10 cellular contexts compared by ENCODE assay signal in the genomic region with DNA sequence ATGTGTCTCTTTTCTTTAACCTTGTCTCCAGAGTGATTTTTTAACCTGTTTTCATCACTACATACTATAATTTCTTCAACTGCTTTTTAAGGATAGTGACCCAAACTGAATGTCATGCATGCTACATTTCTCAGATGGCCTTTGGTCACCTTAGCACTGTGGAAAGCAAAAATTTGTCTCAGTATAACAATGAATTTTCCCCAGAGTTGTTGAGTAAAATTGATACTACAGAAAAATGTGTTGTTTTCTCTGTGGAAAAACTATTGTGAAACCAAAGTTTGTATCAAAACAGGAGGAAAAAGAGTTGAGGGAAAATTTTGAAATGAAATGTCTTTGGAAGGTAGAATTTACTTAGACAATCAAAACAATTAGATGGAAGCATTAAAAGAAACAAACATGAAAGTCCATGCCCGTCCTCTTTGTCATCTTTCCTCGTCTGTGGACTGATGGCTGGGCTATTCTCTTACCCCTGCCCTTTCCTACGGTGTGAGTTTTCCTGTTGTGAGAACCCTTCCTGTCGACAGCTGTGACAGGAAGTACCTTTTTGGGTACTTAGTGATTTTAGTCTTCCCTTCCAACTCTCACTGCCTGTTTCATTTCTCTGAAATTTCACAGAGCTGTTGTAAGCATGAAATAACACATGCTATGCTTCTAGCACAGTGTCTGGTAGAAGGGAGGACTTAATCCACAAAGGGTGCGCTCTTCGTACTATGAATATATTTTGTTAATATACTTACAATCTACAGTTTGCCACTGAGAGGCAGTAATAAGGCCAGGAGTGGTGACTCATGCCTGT. TPM values are rescaled to one million over a fixed set of nuclear protein-coding genes. Genes with fewer than 3 reads are reported as not detected.
A peak's percentile ranks its signal among the peaks of the same experiment; 100 is the strongest.
DNase-seq lines count a peak whose midpoint lies in the region; ATAC-seq and TF ChIP-seq lines count a peak whose summit lies in the region.
"Had no signal": no experiment of that assay in that cellular context is flagged by ENCODE, and none has a peak within 500 bp of the region (broad histone marks: within the 10 kb centered on the region; RNA-seq: fewer than 3 reads in every experiment).

No MANE protein-coding gene starts in this region.

- H3K27me3 Mint-ChIP-seq in activated T-cell treated with anti-CD3 and anti-CD28 coated beads, Interleukin-2, amount 50 U/mL, for 72 hours (ENCODE audit: low read depth): no peaks in the 10 kb centered on the region
- H3K27me3 Mint-ChIP-seq: brain had no signal

- intact Hi-C loops in transverse colon (cut with DNase I; ENCODE audit: low total_unique reads): loop anchor here (10.0 kb wide), 1 partner anchor 130 kb away; no protein-coding TSS in a partner anchor

- 64 to 73% methylated on average over 6 of the region's 6 CpGs for WGBS in transverse colon (ENCODE audit: low coverage in 1 of 2), 2 donors

- TF ChIP-seq EP300 in transverse colon (IDR thresholded peaks at IDR 0.05; ENCODE audit: low read depth): no peak

- peak; percentile 35 to 39 for ATAC-seq in activated T-cell treated with anti-CD3 and anti-CD28 coated beads, Interleukin-2, amount 50 U/mL, for 72 hours (replicated peaks in 1 of 2)
- ATAC-seq in HG03064 (IDR thresholded peaks at IDR 0.05; ENCODE audit: low read depth, unreplicated experiment): peak; percentile 50

- no peak for DNase-seq in activated T-cell treated with anti-CD3 and anti-CD28 coated beads, Interleukin-2, amount 50 U/mL, for 72 hours
- DNase-seq in activated T-cell treated with anti-CD3 and anti-CD28 coated beads for 4 hours (no peak), amniotic epithelial cell (ENCODE audit: low read depth) (peak; percentile 34), transverse colon (no peak), NCI-H345 treated with DMSO at 0.1 percent for 48 hours (lab: John Stamatoyannopoulos, UW; ENCODE audit: unreplicated experiment) (no peak), DMS53 (lab: John Stamatoyannopoulos, UW) (no peak), middle frontal gyrus (ENCODE audit: extremely low spot score, low spot score) (no peak)
- DNase-seq: nucleus accumbens had no signal

- peak overlapping the region; percentile 92 for H3K27ac Mint-ChIP-seq in activated T-cell treated with anti-CD3 and anti-CD28 coated beads, Interleukin-2, amount 50 U/mL, for 72 hours

- H3K4me1 ChIP-seq in transverse colon: peaks cover 0 to 7% (median 2%) of the 10 kb centered on the region in 4 donors

- no peak for TF ChIP-seq POLR2A in transverse colon (IDR thresholded peaks at IDR 0.05)

- peaks cover 40% of the 10 kb centered on the region for H3K4me1 Mint-ChIP-seq in activated T-cell treated with anti-CD3 and anti-CD28 coated beads, Interleukin-2, amount 50 U/mL, for 72 hours (ENCODE audit: low read depth)

- no peaks in the 10 kb centered on the region for H3K9me3 Mint-ChIP-seq in activated T-cell treated with anti-CD3 and anti-CD28 coated beads, Interleukin-2, amount 50 U/mL, for 72 hours
- H3K9me3 Mint-ChIP-seq: brain had no signal

- no peak overlapping the region for H3K4me3 ChIP-seq in transverse colon

- H3K4me3 Mint-ChIP-seq in activated T-cell treated with anti-CD3 and anti-CD28 coated beads, Interleukin-2, amount 50 U/mL, for 72 hours: peak overlapping the region; percentile 50 to 76
- H3K4me3 Mint-ChIP-seq: brain had no signal

- H3K36me3 ChIP-seq in transverse colon: peaks cover 0 to 5% (median 0%) of the 10 kb centered on the region in 4 donors

- H3K36me3 Mint-ChIP-seq in activated T-cell treated with anti-CD3 and anti-CD28 coated beads, Interleukin-2, amount 50 U/mL, for 72 hours (ENCODE audit: insufficient read depth in 2 of 2): peaks cover 3% of the 10 kb centered on the region in 2 donors

- no peaks in the 10 kb centered on the region for H3K27me3 ChIP-seq in transverse colon

- in situ Hi-C loops in transverse colon (cut with MboI; ENCODE audit: low pct_ligation_motif_present in 1 of 4, low pct_unique_long_range_greater_than_20kb in 1 of 4, low sequenced_read_pairs in 3 of 4): no loop called here

- TF ChIP-seq CTCF in transverse colon (IDR thresholded peaks at IDR 0.05): no peak

- peak overlapping the region; percentile 55 to 80 (median 62) for H3K27ac ChIP-seq in transverse colon

- no peaks in the 10 kb centered on the region for H3K9me3 ChIP-seq in transverse colon

RNA-seq across cellular contexts. Expression of gene LRP2BP, which starts 50.8 kb away (rescaled TPM):
- 1 to 10 TPM in 1 of 2 donors, under 1 TPM in 1; 0.51 to 1.1 TPM for total RNA-seq in activated T-cell treated with anti-CD3 and anti-CD28 coated beads, Interleukin-2, amount 50 U/mL, for 72 hours
- 10 to 100 TPM in 1 of 4 donors, under 1 TPM in 2, not detected in 1; 0.55 to 20.1 (median 0.64) TPM for total RNA-seq in transverse colon

RNA-seq across cellular contexts. Expression of gene ANKRD37, which starts 51.7 kb away (rescaled TPM):
- 10 to 100 TPM; 10.1 to 12.2 TPM for total RNA-seq in activated T-cell treated with anti-CD3 and anti-CD28 coated beads, Interleukin-2, amount 50 U/mL, for 72 hours
- total RNA-seq in transverse colon: 10 to 100 TPM in 1 of 4 donors, 1 to 10 TPM in 3; 2.0 to 10.0 (median 7.1) TPM
